ENCODE assay signal across 34 cellular contexts in the genomic region with DNA sequence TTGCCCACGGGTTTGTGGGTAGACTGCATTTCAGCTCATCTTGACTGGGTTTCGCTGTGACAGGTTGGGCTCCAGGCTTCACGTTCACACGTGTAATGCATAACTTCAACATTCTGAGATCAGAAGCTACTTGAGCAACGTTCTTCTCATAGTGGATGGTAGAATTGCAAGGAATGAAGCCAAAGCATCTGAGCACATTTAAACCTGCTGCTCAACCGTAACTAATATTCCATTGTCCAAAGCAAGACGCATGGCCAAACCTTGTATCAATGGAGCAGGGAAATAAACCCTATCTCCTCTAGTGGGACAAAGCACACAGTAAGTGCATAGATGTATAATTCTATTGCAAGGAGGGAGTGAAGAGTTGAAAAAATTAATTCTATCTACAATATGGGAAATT.
"Had no signal": no experiment of that assay in that cellular context is flagged by ENCODE, and none has a peak within 500 bp of the region (broad histone marks: within the 10 kb centered on the region; RNA-seq: fewer than 3 reads in every experiment).

No MANE protein-coding gene starts in this region.

- DNase-seq: Karpas-422, Kasumi-1, MG63, MM.1S, MV-4-11, NCI-H1048, NCI-H1092, NCI-H1092 treated with DMSO at 0.1 percent for 48 hours, NCI-H1105, NCI-H1105 treated with DMSO at 0.1 percent for 48 hours, NCI-H1417, NCI-H1417 treated with DMSO at 0.1 percent for 48 hours, NCI-H1436, NCI-H1436 treated with DMSO at 0.1 percent for 48 hours, NCI-H146, NCI-H1694, NCI-H1694 treated with DMSO at 0.1 percent for 48 hours, NCI-H187, NCI-H187 treated with DMSO at 0.1 percent for 48 hours, NCI-H1930, NCI-H2029, NCI-H2029 treated with DMSO at 0.1 percent for 48 hours, NCI-H2081, NCI-H2081 treated with DMSO at 0.1 percent for 48 hours, NCI-H2107, NCI-H2171, NCI-H2171 treated with DMSO at 0.1 percent for 48 hours, NCI-H2227 treated with DMSO at 0.1 percent for 48 hours, NCI-H226, NCI-H345, NCI-H446, NCI-H446 treated with DMSO at 0.1 percent for 48 hours, NCI-H510A, NCI-H510A treated with DMSO at 0.1 percent for 48 hours had no signal
